Comparison of ENCODE assay signal across 8 cellular contexts in genomic region chr3:160060409-160061027, GRCh38.
"Had no signal": no experiment of that assay in that cellular context is flagged by ENCODE, and none has a peak within 500 bp of the region (broad histone marks: within the 10 kb centered on the region; RNA-seq: fewer than 3 reads in every experiment).

No MANE protein-coding gene starts in this region.

- H3K27ac Mint-ChIP-seq: HFFc6 had no signal

- H3K4me3 ChIP-seq: GM23248, HAP-1, K562 had no signal

- H3K4me3 Mint-ChIP-seq: HFFc6 had no signal

- H3K9me3 Mint-ChIP-seq: HFFc6 had no signal

- H3K9me3 ChIP-seq: HAP-1 had no signal

- H3K27ac ChIP-seq: GM23248 had no signal

- H3K4me1 ChIP-seq: HAP-1 had no signal

- DNase-seq: GM23248, GOT3, H7, HFFc6, IMR-90 had no signal

- H3K36me3 ChIP-seq: HAP-1 had no signal

- ATAC-seq: HCT116, K562 had no signal
